In the genomic region with DNA sequence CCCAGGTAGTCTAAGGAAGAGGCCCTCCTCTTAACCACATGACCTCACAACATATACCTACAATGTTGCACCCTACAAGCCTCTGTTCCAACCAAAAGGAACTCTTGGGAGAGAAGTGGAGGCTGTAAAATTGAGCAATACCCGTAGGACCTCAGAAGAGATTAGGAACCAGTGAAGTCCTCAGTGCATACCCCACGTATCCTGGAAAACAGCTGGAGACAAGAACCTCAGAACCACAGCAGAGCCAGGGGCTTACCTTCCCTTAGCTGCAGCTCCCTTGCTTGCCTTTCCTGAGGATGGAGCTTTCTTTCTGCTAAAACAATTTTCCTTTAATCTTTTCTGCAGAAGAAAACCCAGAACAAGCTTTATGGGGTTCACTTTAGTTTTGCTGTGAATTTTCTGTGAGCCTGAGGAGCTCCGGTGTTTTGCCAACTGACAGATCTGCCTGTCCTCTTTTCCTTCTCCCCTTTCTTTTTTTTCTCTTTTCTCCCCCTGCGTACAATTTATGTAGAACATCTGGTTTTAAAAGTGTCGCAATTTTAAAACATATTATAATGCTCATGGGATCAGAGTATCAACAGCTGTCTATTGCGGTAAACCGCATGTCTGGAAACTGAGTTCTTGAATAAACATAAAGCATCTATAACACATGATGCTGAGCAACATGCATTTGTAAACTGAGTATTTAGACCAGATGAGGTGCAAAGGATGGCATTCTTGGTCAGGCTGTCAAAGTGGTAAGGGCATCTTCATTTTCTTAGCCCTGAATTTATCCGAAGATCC, we compare ENCODE assay signal across 28 cellular contexts.
"Had no signal": no experiment of that assay in that cellular context is flagged by ENCODE, and none has a peak within 500 bp of the region (broad histone marks: within the 10 kb centered on the region; RNA-seq: fewer than 3 reads in every experiment).

No MANE protein-coding gene starts in this region.

- H3K36me3 Mint-ChIP-seq: activated CD8-positive, alpha-beta memory T cell treated with anti-CD3 and anti-CD28 coated beads, Interleukin-2, amount 10 ng/mL, durations not matched to agents 7 days and 5 days; mesothelial cell of epicardium; stimulated activated memory B cell treated with anti-CD40 and anti-IgM and Interleukin-4, amounts not matched to agents 10 μg/mL and 1 μg/mL and 100 μg/mL, for 72 hours had no signal

- H3K9me3 ChIP-seq: esophagus squamous epithelium, gastrocnemius medialis, heart left ventricle, lower lobe of right lung, thoracic aorta, upper lobe of right lung had no signal

- DNase-seq: activated CD4-positive, alpha-beta memory T cell treated with anti-CD3 and anti-CD28 coated beads, Interleukin-2, amount 10 ng/mL, durations not matched to agents 7 days and 5 days; activated CD4-positive, alpha-beta T cell treated with anti-CD3 and anti-CD28 coated beads for 48 hours; activated CD4-positive, CD25-positive, alpha-beta regulatory T cell; activated CD8-positive, alpha-beta memory T cell treated with anti-CD3 and anti-CD28 coated beads, Interleukin-2, amount 10 ng/mL, durations not matched to agents 7 days and 5 days; activated naive CD4-positive, alpha-beta T cell; anterior cingulate cortex; brain microvascular endothelial cell; cortex of kidney; effector CD4-positive, alpha-beta T cell; esophagus squamous epithelium; gastrocnemius medialis; heart left ventricle; immature natural killer cell; kidney glomerular epithelial cell; lower lobe of right lung; nephron progenitor cell; nucleus accumbens; retina; SIG-M5; stimulated activated CD4-positive, alpha-beta T cell treated with anti-CD3 and anti-CD28 coated beads, Interleukin-4, amount 100 ng/mL, for 4 hours; T-helper 1 cell; T1000; upper lobe of right lung had no signal

- H3K4me3 Mint-ChIP-seq: activated CD4-positive, alpha-beta memory T cell treated with anti-CD3 and anti-CD28 coated beads, Interleukin-2, amount 10 ng/mL, durations not matched to agents 7 days and 5 days; activated CD8-positive, alpha-beta memory T cell treated with anti-CD3 and anti-CD28 coated beads, Interleukin-2, amount 10 ng/mL, durations not matched to agents 7 days and 5 days; activated T-helper 17 cell treated with anti-CD3 and anti-CD28 coated beads, Interleukin-2, amount 50 U/mL, for 72 hours; central memory CD8-positive, alpha-beta T cell; immature natural killer cell; mesothelial cell of epicardium; nephron progenitor cell; stimulated activated memory B cell treated with anti-CD40 and anti-IgM and Interleukin-4, amounts not matched to agents 10 μg/mL and 1 μg/mL and 100 μg/mL, for 72 hours had no signal

- H3K27me3 Mint-ChIP-seq: stimulated activated memory B cell treated with anti-CD40 and anti-IgM and Interleukin-4, amounts not matched to agents 10 μg/mL and 1 μg/mL and 100 μg/mL, for 72 hours had no signal

- ATAC-seq: activated CD8-positive, alpha-beta memory T cell treated with anti-CD3 and anti-CD28 coated beads, Interleukin-2, amount 10 ng/mL, durations not matched to agents 7 days and 5 days; activated T-helper 17 cell treated with anti-CD3 and anti-CD28 coated beads, Interleukin-2, amount 50 U/mL, for 72 hours; lower lobe of right lung; stimulated activated memory B cell treated with anti-CD40 and anti-IgM and Interleukin-4, amounts not matched to agents 10 μg/mL and 1 μg/mL and 100 μg/mL, for 72 hours; upper lobe of right lung had no signal

- H3K4me1 Mint-ChIP-seq: activated CD4-positive, alpha-beta memory T cell treated with anti-CD3 and anti-CD28 coated beads, Interleukin-2, amount 10 ng/mL, durations not matched to agents 7 days and 5 days; activated CD8-positive, alpha-beta memory T cell treated with anti-CD3 and anti-CD28 coated beads, Interleukin-2, amount 10 ng/mL, durations not matched to agents 7 days and 5 days; activated T-helper 17 cell treated with anti-CD3 and anti-CD28 coated beads, Interleukin-2, amount 50 U/mL, for 72 hours; central memory CD8-positive, alpha-beta T cell; immature natural killer cell; mesothelial cell of epicardium; nephron progenitor cell; stimulated activated memory B cell treated with anti-CD40 and anti-IgM and Interleukin-4, amounts not matched to agents 10 μg/mL and 1 μg/mL and 100 μg/mL, for 72 hours had no signal

- H3K27ac Mint-ChIP-seq: activated CD4-positive, alpha-beta memory T cell treated with anti-CD3 and anti-CD28 coated beads, Interleukin-2, amount 10 ng/mL, durations not matched to agents 7 days and 5 days; activated CD8-positive, alpha-beta memory T cell treated with anti-CD3 and anti-CD28 coated beads, Interleukin-2, amount 10 ng/mL, durations not matched to agents 7 days and 5 days; activated T-helper 17 cell treated with anti-CD3 and anti-CD28 coated beads, Interleukin-2, amount 50 U/mL, for 72 hours; immature natural killer cell; mesothelial cell of epicardium; nephron progenitor cell; stimulated activated memory B cell treated with anti-CD40 and anti-IgM and Interleukin-4, amounts not matched to agents 10 μg/mL and 1 μg/mL and 100 μg/mL, for 72 hours had no signal
